In the genomic region with DNA sequence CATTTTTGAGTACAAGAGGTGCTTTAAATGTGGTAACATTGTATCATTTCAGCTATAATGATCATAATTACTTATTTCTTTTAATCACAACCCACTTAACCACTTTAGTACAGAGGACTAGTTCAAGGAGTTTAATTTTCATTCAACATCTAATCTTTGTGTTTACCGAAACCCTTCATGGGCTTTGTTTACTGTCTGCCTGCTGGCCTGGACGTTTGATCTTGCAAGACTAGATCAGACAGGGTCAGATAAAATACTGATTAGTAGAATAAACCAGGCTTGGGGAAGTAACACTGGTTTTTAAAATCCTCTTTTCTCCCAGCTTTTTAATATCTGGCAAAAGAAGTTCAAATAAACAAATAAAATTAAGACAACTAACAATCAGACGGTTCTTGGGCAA, we compare ENCODE assay signal across 17 cellular contexts.
DNase-seq lines count a peak whose midpoint lies in the region; ATAC-seq and TF ChIP-seq lines count a peak whose summit lies in the region.
"Had no signal": no experiment of that assay in that cellular context is flagged by ENCODE, and none has a peak within 500 bp of the region (broad histone marks: within the 10 kb centered on the region; RNA-seq: fewer than 3 reads in every experiment).

No MANE protein-coding gene starts in this region.

- ATAC-seq in psoas muscle (no peak), HG03045 (IDR thresholded peaks at IDR 0.05; ENCODE audit: unreplicated experiment) (no peak)
- no peak for ATAC-seq in activated CD4-positive, alpha-beta T cell treated with anti-CD3 and anti-CD28 coated beads for 36 hours
- ATAC-seq: PC-3 had no signal

- no peaks in the 10 kb centered on the region for H3K4me1 ChIP-seq in psoas muscle

- peaks cover 0 to 4% (median 0%) of the 10 kb centered on the region in 3 donors for H3K27me3 ChIP-seq in psoas muscle (ENCODE audit: insufficient read depth in 3 of 3, low read length in 2 of 3)
- H3K27me3 ChIP-seq: SJSA1 had no signal

- peak; percentile 10 for DNase-seq in COR-L47 (lab: John Stamatoyannopoulos, UW)
- DNase-seq in NCI-H1105 (lab: John Stamatoyannopoulos, UW) = peak; percentile 75
- peak; percentile 3 for DNase-seq in NCI-H2029 (lab: John Stamatoyannopoulos, UW)
- peak; percentile 94 for DNase-seq in NCI-H748 (lab: John Stamatoyannopoulos, UW; ENCODE audit: unreplicated experiment)
- no peak for DNase-seq in psoas muscle
- DNase-seq in NCI-H82 treated with DMSO at 0.1 percent for 48 hours (lab: John Stamatoyannopoulos, UW; ENCODE audit: unreplicated experiment) = no peak
- DNase-seq in activated CD4-positive, alpha-beta T cell treated with anti-CD3 and anti-CD28 coated beads for 36 hours = no peak
- DNase-seq: C1 segment of cervical spinal cord, DMS79 treated with DMSO at 0.1 percent for 48 hours, KG1, NCI-H1694, NCI-H446, PC-3, SW 1271 had no signal

- POLR2A ChIA-PET in activated CD4-positive, alpha-beta T cell treated with anti-CD3 and anti-CD28 coated beads for 36 hours (lab: Charles Lee) = no interaction called here

- no peak overlapping the region for H3K27ac Mint-ChIP-seq in activated CD4-positive, alpha-beta T cell treated with anti-CD3 and anti-CD28 coated beads for 36 hours
- H3K27ac Mint-ChIP-seq: T-helper 2 cell treated with Interferon-gamma antibody and Interleukin-4, amounts not matched to agents 5 μg/mL and 100 μg/mL, for 36 hours had no signal

- H3K4me3 Mint-ChIP-seq in activated CD4-positive, alpha-beta T cell treated with anti-CD3 and anti-CD28 coated beads for 36 hours = no peak overlapping the region
- H3K4me3 Mint-ChIP-seq: T-helper 2 cell treated with Interferon-gamma antibody and Interleukin-4, amounts not matched to agents 5 μg/mL and 100 μg/mL, for 36 hours had no signal

- H3K36me3 Mint-ChIP-seq in activated CD4-positive, alpha-beta T cell treated with anti-CD3 and anti-CD28 coated beads for 36 hours (ENCODE audit: low read depth) = no peaks in the 10 kb centered on the region

- intact Hi-C loops in psoas muscle (cut with DNase I) = no loop called here
- intact Hi-C loops in activated CD4-positive, alpha-beta T cell treated with anti-CD3 and anti-CD28 coated beads for 36 hours (cut with DNase I, micrococcal nuclease) = no loop called here

- no peaks in the 10 kb centered on the region for H3K36me3 ChIP-seq in psoas muscle (ENCODE audit: insufficient read depth in 1 of 2, low read depth in 1 of 2)

- no peaks in the 10 kb centered on the region for H3K9me3 Mint-ChIP-seq in activated CD4-positive, alpha-beta T cell treated with anti-CD3 and anti-CD28 coated beads for 36 hours (ENCODE audit: low read depth)
- H3K9me3 Mint-ChIP-seq: T-helper 2 cell treated with Interferon-gamma antibody and Interleukin-4, amounts not matched to agents 5 μg/mL and 100 μg/mL, for 36 hours had no signal

- peaks cover 18% of the 10 kb centered on the region for H3K27me3 Mint-ChIP-seq in activated CD4-positive, alpha-beta T cell treated with anti-CD3 and anti-CD28 coated beads for 36 hours

- no peak overlapping the region for H3K4me3 ChIP-seq in psoas muscle
- H3K4me3 ChIP-seq: SJSA1 had no signal

- CTCF ChIA-PET in activated CD4-positive, alpha-beta T cell treated with anti-CD3 and anti-CD28 coated beads for 36 hours (lab: Charles Lee) = no interaction called here

- no peaks in the 10 kb centered on the region for H3K4me1 Mint-ChIP-seq in activated CD4-positive, alpha-beta T cell treated with anti-CD3 and anti-CD28 coated beads for 36 hours

- whole genome bisulfite sequencing in psoas muscle, 3 donors = 78 to 80% (median 79%) methylated on average over 3 of the region's 3 CpGs

- H3K27ac ChIP-seq in psoas muscle = no peak overlapping the region
- H3K27ac ChIP-seq: SJSA1 had no signal

- TF ChIP-seq CTCF in psoas muscle (IDR thresholded peaks at IDR 0.05) = no peak

- no peaks in the 10 kb centered on the region for H3K9me3 ChIP-seq in psoas muscle
- H3K9me3 ChIP-seq: SJSA1 had no signal

Comparison
In these comparisons a context has a peak if more than half of its experiments do, and no peak if none do; other contexts are left out.
1. DNase-seq: peak in COR-L47 (single experiment), NCI-H1105 (single experiment), NCI-H2029 (single experiment) and NCI-H748 (single experiment); none in psoas muscle (0 of 2), NCI-H82 treated with DMSO at 0.1 percent for 48 hours (single experiment) and activated CD4-positive, alpha-beta T cell treated with anti-CD3 and anti-CD28 coated beads for 36 hours (single experiment).